ENCODE assay signal across 17 cellular contexts in genomic region chr1:243980471-243980870, GRCh38.
"Had no signal": no experiment of that assay in that cellular context is flagged by ENCODE, and none has a peak within 500 bp of the region (broad histone marks: within the 10 kb centered on the region; RNA-seq: fewer than 3 reads in every experiment).

No MANE protein-coding gene starts in this region.

- H3K4me1 Mint-ChIP-seq: IgD-negative memory B cell had no signal

- ATAC-seq: K562 had no signal

- H3K4me3 Mint-ChIP-seq: IgD-negative memory B cell had no signal

- H3K36me3 Mint-ChIP-seq: IgD-negative memory B cell had no signal

- H3K9me3 Mint-ChIP-seq: IgD-negative memory B cell had no signal

- DNase-seq: Kasumi-1, MM.1S, NCI-H1092 treated with DMSO at 0.1 percent for 48 hours, NCI-H1436 treated with DMSO at 0.1 percent for 48 hours, NCI-H1694, NCI-H187 treated with DMSO at 0.1 percent for 48 hours, NCI-H2029 treated with DMSO at 0.1 percent for 48 hours, NCI-H2171 treated with DMSO at 0.1 percent for 48 hours, NCI-H345, NCI-H446 treated with DMSO at 0.1 percent for 48 hours, NCI-H510A treated with DMSO at 0.1 percent for 48 hours, NCI-H526, Right ventricle myocardium superior, RPMI8226, SIG-M5 had no signal

- H3K27ac Mint-ChIP-seq: IgD-negative memory B cell had no signal
